ENCODE assay signal across 5 cellular contexts in the genomic region with DNA sequence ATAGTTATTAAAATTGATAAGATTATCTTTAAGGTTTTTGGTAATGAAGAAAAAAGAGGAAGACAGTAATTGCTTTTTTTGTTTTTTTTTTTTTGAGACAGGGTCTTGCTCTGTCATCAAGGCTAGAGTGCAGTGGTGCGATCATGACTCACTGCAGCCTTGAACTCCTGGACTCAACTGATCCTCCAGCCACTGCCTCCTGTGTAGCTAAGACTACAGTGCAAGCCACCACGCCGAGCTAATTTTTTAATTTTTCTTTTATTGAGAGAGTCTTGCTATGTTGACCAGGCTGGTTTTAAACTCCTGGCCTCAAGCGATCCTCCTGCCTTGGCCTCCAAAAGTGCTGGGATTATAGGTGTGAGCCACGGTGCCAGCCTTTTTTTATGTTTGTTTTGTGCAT. TPM values are rescaled to one million over a fixed set of nuclear protein-coding genes. Genes with fewer than 3 reads are reported as not detected.
"Had no signal": no experiment of that assay in that cellular context is flagged by ENCODE, and none has a peak within 500 bp of the region (broad histone marks: within the 10 kb centered on the region; RNA-seq: fewer than 3 reads in every experiment).

No MANE protein-coding gene starts in this region.

RNA-seq across cellular contexts. Expression of a gene that starts 5.7 kb away (rescaled TPM):
- total RNA-seq: GM23248, H4, H7, HFFc6 had no signal
- polyA plus RNA-seq: GM23248, IgD-negative memory B cell had no signal

RNA-seq across cellular contexts. Expression of a gene that starts 37.2 kb away (rescaled TPM):
- total RNA-seq: H4 had no signal
